Comparison of ENCODE assay signal across 14 cellular contexts in the genomic region with DNA sequence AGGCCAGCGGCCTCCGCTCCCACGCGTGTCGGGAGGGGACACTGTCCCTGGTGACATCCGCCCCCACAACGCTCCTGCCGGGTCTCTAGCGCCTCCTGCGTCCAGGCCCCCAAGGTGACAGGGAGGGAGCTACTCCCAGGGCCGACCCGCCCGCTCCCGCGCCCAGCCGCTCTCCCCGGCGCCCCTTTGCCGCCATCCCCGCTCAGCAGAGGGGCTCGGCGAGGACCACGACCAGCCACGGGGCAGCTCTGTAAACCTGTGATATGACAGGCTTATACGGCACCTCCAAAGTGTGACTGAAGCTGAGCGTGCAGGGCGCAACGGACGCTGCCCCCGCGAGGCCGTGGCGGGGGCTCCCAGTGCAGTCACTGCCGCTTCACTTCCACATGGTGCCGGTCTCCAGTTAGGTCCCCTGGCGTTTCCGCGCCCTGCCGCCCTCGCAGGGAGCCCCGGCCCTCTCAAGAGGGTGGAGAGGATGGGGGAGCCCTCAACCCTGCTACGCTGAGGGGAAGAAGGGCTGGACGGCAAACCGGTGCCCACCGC. TPM values are rescaled to one million over a fixed set of nuclear protein-coding genes. Genes with fewer than 3 reads are reported as not detected.
DNase-seq lines count a peak whose midpoint lies in the region; ATAC-seq and TF ChIP-seq lines count a peak whose summit lies in the region.
"Had no signal": no experiment of that assay in that cellular context is flagged by ENCODE, and none has a peak within 500 bp of the region (broad histone marks: within the 10 kb centered on the region; RNA-seq: fewer than 3 reads in every experiment).

No MANE protein-coding gene starts in this region.

- H3K4me3 Mint-ChIP-seq in brain, result peak overlapping the region in 4 of 5 experiments; percentile 23 to 72 (median 63)
- H3K4me3 Mint-ChIP-seq in stimulated activated memory B cell treated with anti-CD40 and anti-IgM and Interleukin-4, amounts not matched to agents 10 μg/mL and 1 μg/mL and 100 μg/mL, for 72 hours, result no peak overlapping the region

- H3K36me3 Mint-ChIP-seq in brain, result no peaks in the 10 kb centered on the region
- no peaks in the 10 kb centered on the region for H3K36me3 Mint-ChIP-seq in stimulated activated memory B cell treated with anti-CD40 and anti-IgM and Interleukin-4, amounts not matched to agents 10 μg/mL and 1 μg/mL and 100 μg/mL, for 72 hours

- H3K27ac Mint-ChIP-seq in brain, result peak overlapping the region in 1 of 5 experiments; percentile 44
- H3K27ac Mint-ChIP-seq in stimulated activated memory B cell treated with anti-CD40 and anti-IgM and Interleukin-4, amounts not matched to agents 10 μg/mL and 1 μg/mL and 100 μg/mL, for 72 hours, result no peak overlapping the region

- H3K27me3 ChIP-seq in H7 (ENCODE audit: control insufficient read depth, insufficient read depth, low read length), result no peaks in the 10 kb centered on the region
- H3K27me3 ChIP-seq: SJCRH30 had no signal

- H3K4me3 ChIP-seq in H7 (ENCODE audit: insufficient read depth, low read depth, low read length) (peak overlapping the region; percentile 83), iPS-18c (ENCODE audit: insufficient read depth, low read depth, low read length) (peak overlapping the region; percentile 75)

- no peaks in the 10 kb centered on the region for H3K9me3 Mint-ChIP-seq in brain
- no peaks in the 10 kb centered on the region for H3K9me3 Mint-ChIP-seq in stimulated activated memory B cell treated with anti-CD40 and anti-IgM and Interleukin-4, amounts not matched to agents 10 μg/mL and 1 μg/mL and 100 μg/mL, for 72 hours

- H3K36me3 ChIP-seq in H7 (replicated peaks; ENCODE audit: control insufficient read depth, insufficient read depth, low read length), result no peaks in the 10 kb centered on the region; the same call in 1 of the 2 replicates
- H3K36me3 ChIP-seq: adrenal gland, SJCRH30 had no signal

- peak; percentile 25 for ATAC-seq in sciatic nerve
- ATAC-seq in stimulated activated memory B cell treated with anti-CD40 and anti-IgM and Interleukin-4, amounts not matched to agents 10 μg/mL and 1 μg/mL and 100 μg/mL, for 72 hours, result no peak
- no peak for ATAC-seq in HG02642 (IDR thresholded peaks at IDR 0.05; ENCODE audit: poor library complexity, unreplicated experiment)
- ATAC-seq in GM18870 (IDR thresholded peaks at IDR 0.05; ENCODE audit: unreplicated experiment), result no peak
- ATAC-seq: HCT116 had no signal

- DNase-seq in H7, result peak; percentile 85
- no peak for DNase-seq in sciatic nerve (ENCODE audit: low spot score)
- DNase-seq in NCI-H2227 treated with DMSO at 0.1 percent for 48 hours (lab: John Stamatoyannopoulos, UW), result no peak
- DNase-seq: activated T-cell treated with anti-CD3 and anti-CD28 coated beads for 4 hours, adrenal gland, NCI-H748 treated with DMSO at 0.1 percent for 48 hours had no signal

- H3K9me3 ChIP-seq in iPS-18c (ENCODE audit: control insufficient read depth, insufficient read depth, low read length), result no peaks in the 10 kb centered on the region
- H3K9me3 ChIP-seq: adrenal gland, SJCRH30 had no signal

- peaks cover 59% of the 10 kb centered on the region for H3K4me1 Mint-ChIP-seq in brain
- H3K4me1 Mint-ChIP-seq in stimulated activated memory B cell treated with anti-CD40 and anti-IgM and Interleukin-4, amounts not matched to agents 10 μg/mL and 1 μg/mL and 100 μg/mL, for 72 hours, result no peaks in the 10 kb centered on the region

- TF ChIP-seq CTCF in brain (conservative IDR thresholded peaks at IDR 0.05), result peak in 1 of 2 experiments; percentile 39

- intact Hi-C loops in sciatic nerve (cut with DNase I), result no loop called here

- H3K27me3 Mint-ChIP-seq in brain, result peaks cover 25% of the 10 kb centered on the region
- peaks cover 25% of the 10 kb centered on the region for H3K27me3 Mint-ChIP-seq in stimulated activated memory B cell treated with anti-CD40 and anti-IgM and Interleukin-4, amounts not matched to agents 10 μg/mL and 1 μg/mL and 100 μg/mL, for 72 hours

RNA-seq across cellular contexts. Expression of a gene that starts 1.0 kb away (rescaled TPM):
- 17.3 and 30.0 TPM in 2 replicates for total RNA-seq in H7 (2014; rRNA removed; shearing (Covaris generic))
- 85.6 TPM for polyA plus RNA-seq in brain (ENCODE audit: insufficient read depth, low read depth, low replicate concordance)
- 10.0 TPM for total RNA-seq in sciatic nerve
- polyA plus RNA-seq: BJ had no signal
